ENCODE assay signal across 1 cellular context in the genomic region with DNA sequence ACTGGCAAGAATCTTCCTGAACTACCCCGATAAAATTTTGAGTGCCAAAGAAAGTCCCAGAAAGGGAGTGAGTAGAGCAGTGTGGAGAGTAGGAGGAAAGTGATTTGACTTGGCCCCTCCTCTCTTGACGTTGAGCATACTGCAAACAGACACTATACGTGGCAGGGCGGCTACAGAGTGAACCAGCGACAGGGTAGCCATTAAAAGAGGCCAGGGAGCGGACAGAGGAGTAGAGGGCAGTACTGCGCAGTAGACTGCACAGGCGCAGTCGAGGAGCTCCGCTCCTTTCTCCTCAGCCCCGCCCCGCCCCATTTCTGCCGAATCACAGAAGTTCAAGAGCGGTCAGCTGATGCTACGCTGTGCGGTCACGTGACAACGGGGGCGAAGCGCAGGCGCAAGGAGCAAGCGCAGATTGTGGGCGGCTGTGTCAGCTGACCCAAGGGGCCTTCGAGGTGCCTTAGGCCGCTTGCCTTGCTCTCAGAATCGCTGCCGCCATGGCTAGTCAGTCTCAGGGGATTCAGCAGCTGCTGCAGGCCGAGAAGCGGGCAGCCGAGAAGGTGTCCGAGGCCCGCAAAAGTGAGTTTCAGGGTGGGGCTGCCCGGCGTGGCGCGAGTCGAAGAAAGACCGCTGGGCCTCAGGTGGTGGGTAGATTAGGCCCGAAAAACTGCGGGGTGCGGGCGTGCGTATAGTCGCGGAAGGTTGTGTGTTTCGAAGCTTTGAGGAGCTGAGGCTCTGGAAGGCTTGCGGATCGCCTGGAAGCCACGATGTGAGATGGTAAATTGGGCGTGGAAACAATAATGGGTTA.
TF ChIP-seq lines count a peak whose summit lies in the region.

Gene ATP6V1G1 (plus strand): TSS at position 425 of the 805 bp plus-strand sequence. CDS start 70 bp downstream, at position 495.

TF ChIP-seq in SK-N-SH, 30 proteins besides CTCF, POLR2A, EP300 and RAD21 (continued from another document):
- TF ChIP-seq, protein P1, sequence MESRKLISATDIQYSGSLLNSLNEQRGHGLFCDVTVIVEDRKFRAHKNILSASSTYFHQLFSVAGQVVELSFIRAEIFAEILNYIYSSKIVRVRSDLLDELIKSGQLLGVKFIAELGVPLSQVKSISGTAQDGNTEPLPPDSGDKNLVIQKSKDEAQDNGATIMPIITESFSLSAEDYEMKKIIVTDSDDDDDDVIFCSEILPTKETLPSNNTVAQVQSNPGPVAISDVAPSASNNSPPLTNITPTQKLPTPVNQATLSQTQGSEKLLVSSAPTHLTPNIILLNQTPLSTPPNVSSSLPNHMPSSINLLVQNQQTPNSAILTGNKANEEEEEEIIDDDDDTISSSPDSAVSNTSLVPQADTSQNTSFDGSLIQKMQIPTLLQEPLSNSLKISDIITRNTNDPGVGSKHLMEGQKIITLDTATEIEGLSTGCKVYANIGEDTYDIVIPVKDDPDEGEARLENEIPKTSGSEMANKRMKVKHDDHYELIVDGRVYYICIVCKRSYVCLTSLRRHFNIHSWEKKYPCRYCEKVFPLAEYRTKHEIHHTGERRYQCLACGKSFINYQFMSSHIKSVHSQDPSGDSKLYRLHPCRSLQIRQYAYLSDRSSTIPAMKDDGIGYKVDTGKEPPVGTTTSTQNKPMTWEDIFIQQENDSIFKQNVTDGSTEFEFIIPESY (IDR thresholded peaks at IDR 0.05; ENCODE audit: borderline replicate concordance, low read depth): no peak
- TF ChIP-seq GABPA (IDR thresholded peaks at IDR 0.05; ENCODE audit: low read depth): no peak
- TF ChIP-seq USF2 (IDR thresholded peaks at IDR 0.05; ENCODE audit: borderline replicate concordance, low read depth, low read length): peak; percentile 99
- TF ChIP-seq FOSL2 (IDR thresholded peaks at IDR 0.05; ENCODE audit: borderline replicate concordance, low read depth): no peak
- TF ChIP-seq GATA2 (CRISPR knock-in tag; IDR thresholded peaks at IDR 0.05): no peak
- no peak for TF ChIP-seq CHD2 (IDR thresholded peaks at IDR 0.05; ENCODE audit: low read length, partially characterized antibody)
- peak; percentile 87 for TF ChIP-seq YY1 (IDR thresholded peaks at IDR 0.05; ENCODE audit: low read depth)
- TF ChIP-seq RXRA (IDR thresholded peaks at IDR 0.05; ENCODE audit: borderline replicate concordance, low read depth): no peak
- TF ChIP-seq, protein P2, sequence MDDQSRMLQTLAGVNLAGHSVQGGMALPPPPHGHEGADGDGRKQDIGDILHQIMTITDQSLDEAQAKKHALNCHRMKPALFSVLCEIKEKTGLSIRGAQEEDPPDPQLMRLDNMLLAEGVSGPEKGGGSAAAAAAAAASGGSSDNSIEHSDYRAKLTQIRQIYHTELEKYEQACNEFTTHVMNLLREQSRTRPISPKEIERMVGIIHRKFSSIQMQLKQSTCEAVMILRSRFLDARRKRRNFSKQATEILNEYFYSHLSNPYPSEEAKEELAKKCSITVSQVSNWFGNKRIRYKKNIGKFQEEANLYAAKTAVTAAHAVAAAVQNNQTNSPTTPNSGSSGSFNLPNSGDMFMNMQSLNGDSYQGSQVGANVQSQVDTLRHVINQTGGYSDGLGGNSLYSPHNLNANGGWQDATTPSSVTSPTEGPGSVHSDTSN (IDR thresholded peaks at IDR 0.05): no peak
- no peak for TF ChIP-seq FOXM1 (IDR thresholded peaks at IDR 0.05; ENCODE audit: low read depth)
- TF ChIP-seq, protein P3, sequence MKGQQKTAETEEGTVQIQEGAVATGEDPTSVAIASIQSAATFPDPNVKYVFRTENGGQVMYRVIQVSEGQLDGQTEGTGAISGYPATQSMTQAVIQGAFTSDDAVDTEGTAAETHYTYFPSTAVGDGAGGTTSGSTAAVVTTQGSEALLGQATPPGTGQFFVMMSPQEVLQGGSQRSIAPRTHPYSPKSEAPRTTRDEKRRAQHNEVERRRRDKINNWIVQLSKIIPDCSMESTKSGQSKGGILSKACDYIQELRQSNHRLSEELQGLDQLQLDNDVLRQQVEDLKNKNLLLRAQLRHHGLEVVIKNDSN (IDR thresholded peaks at IDR 0.05; ENCODE audit: borderline replicate concordance, low read depth): peak; percentile 99
- no peak for TF ChIP-seq ELF1 (IDR thresholded peaks at IDR 0.05)
- peak; percentile 93 for TF ChIP-seq NRF1 (IDR thresholded peaks at IDR 0.05; ENCODE audit: low read depth, low read length)
